Comparison of ENCODE assay signal across 29 cellular contexts in the genomic region with DNA sequence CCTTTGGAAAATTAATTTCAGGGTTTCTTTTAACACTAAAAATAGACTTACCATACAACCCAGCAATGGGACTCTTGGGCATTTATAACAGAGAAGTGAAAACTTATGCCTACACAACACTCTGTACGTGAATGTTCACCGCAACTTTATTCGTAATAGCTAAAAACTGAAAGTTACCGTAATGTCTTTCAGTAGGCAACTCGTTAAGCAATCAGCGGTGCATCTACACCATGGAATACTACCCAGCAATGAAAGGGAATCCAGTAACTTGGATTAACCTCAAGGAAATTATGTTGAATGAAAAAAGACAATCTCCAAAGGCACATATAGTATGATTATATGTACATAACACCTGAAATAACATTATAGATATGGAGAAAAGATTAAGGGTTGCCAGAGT. TPM values are rescaled to one million over a fixed set of nuclear protein-coding genes. Genes with fewer than 3 reads are reported as not detected.
DNase-seq lines count a peak whose midpoint lies in the region; ATAC-seq, FAIRE-seq and TF ChIP-seq lines count a peak whose summit lies in the region.
"Had no signal": no experiment of that assay in that cellular context is flagged by ENCODE, and none has a peak within 500 bp of the region (broad histone marks: within the 10 kb centered on the region; RNA-seq: fewer than 3 reads in every experiment).

No MANE protein-coding gene starts in this region.

- no peak overlapping the region for H4K91ac ChIP-seq in H1 (replicated peaks; ENCODE audit: insufficient read length, low read length)

- H4K8ac ChIP-seq in H1 (ENCODE audit: extremely low read depth, insufficient read depth, low read length): no peak overlapping the region

- no peak overlapping the region for H3K18ac ChIP-seq in H1 (ENCODE audit: extremely low read depth, low read length)

- H3K9me3 ChIP-seq in HepG2 (ENCODE audit: low read length) (no peaks in the 10 kb centered on the region), right lobe of liver (no peaks in the 10 kb centered on the region), H1 (ENCODE audit: insufficient read depth in 2 of 2, low read depth in 1 of 2, low read length in 1 of 2) (no peaks in the 10 kb centered on the region)
- H3K9me3 ChIP-seq: BE2C had no signal

- H2AFZ ChIP-seq in HepG2 (ENCODE audit: low read length) (no peak overlapping the region), H1 (ENCODE audit: low read length) (no peak overlapping the region)

- no peak overlapping the region for H2BK20ac ChIP-seq in H1 (ENCODE audit: low read length)

- H2BK12ac ChIP-seq in H1 (ENCODE audit: low read depth, low read length): no peak overlapping the region

- no peak overlapping the region for H3K9ac ChIP-seq in HepG2 (ENCODE audit: insufficient read depth, low read depth, low read length)
- no peak overlapping the region for H3K9ac ChIP-seq in H1 (replicated peaks in 1 of 4; ENCODE audit: extremely low read depth in 1 of 4, low read depth in 3 of 4, low read length in 3 of 4)
- H3K9ac ChIP-seq: BLaER1 had no signal

- no peak overlapping the region for H3K56ac ChIP-seq in H1 (replicated peaks; ENCODE audit: insufficient read length, low read depth, low read length)

- no TSS peak for BruUV-seq in HepG2 (replicated peaks; lab: Mats Ljungman, UMichigan)

- H3K27ac ChIP-seq in HepG2 (ENCODE audit: extremely low read length, insufficient read depth, low read length) (no peak overlapping the region), right lobe of liver (no peak overlapping the region), H1 (ENCODE audit: low read depth, low read length) (no peak overlapping the region)
- H3K27ac ChIP-seq: BLaER1 had no signal

- intact Hi-C loops in HepG2 (cut with micrococcal nuclease; ENCODE audit: unreplicated experiment) (no loop called here), right lobe of liver (cut with DNase I) (no loop called here)

- in situ Hi-C loops in HepG2 (cut with HindIII; ENCODE audit: extremely low pct_ligation_motif_present, low pct_unique_long_range_greater_than_20kb): no loop called here

- H4K20me1 ChIP-seq in HepG2 (ENCODE audit: insufficient read depth, low read length) (no peaks in the 10 kb centered on the region), H1 (replicated peaks in 1 of 2; ENCODE audit: control insufficient read depth in 1 of 2, insufficient read depth in 2 of 2, low read length in 2 of 2) (no peaks in the 10 kb centered on the region)
- H4K20me1 ChIP-seq: BLaER1 had no signal

- no peak overlapping the region for H3K4ac ChIP-seq in H1 (replicated peaks; ENCODE audit: insufficient read length, low read depth, low read length)

- H3K4me2 ChIP-seq in HepG2 (ENCODE audit: low read depth, low read length) (no peak overlapping the region), H1 (ENCODE audit: insufficient read depth in 1 of 2, low read depth in 2 of 2, low read length in 2 of 2) (no peak overlapping the region)
- H3K4me2 ChIP-seq: BLaER1 had no signal

- ATAC-seq in HepG2: no peak
- ATAC-seq in right lobe of liver: no peak
- ATAC-seq: GM12878 had no signal

- no peak overlapping the region for H4K5ac ChIP-seq in H1 (ENCODE audit: insufficient read length, low read depth, low read length)

- no peaks in the 10 kb centered on the region for H3K79me2 ChIP-seq in HepG2 (ENCODE audit: insufficient read depth, low read length)
- H3K79me2 ChIP-seq in H1 (ENCODE audit: control insufficient read depth in 1 of 2, insufficient read depth in 2 of 2, low read length in 2 of 2): no peaks in the 10 kb centered on the region

- TF ChIP-seq CTCF in HepG2 (CRISPR knock-in tag; IDR thresholded peaks at IDR 0.05): no peak
- no peak for TF ChIP-seq CTCF in right lobe of liver (IDR thresholded peaks at IDR 0.05)
- no peak for TF ChIP-seq CTCF in H1 (IDR thresholded peaks at IDR 0.05; ENCODE audit: control extremely low read depth in 1 of 3, insufficient read depth in 1 of 3, low read depth in 1 of 3, low read length in 3 of 3)

- H3K27me3 ChIP-seq in HepG2 (ENCODE audit: control insufficient read depth in 1 of 2, insufficient read depth in 2 of 2, low read length in 2 of 2) (no peaks in the 10 kb centered on the region), right lobe of liver (no peaks in the 10 kb centered on the region), H1 (replicated peaks in 1 of 4; ENCODE audit: control insufficient read depth in 3 of 4, extremely low read depth in 1 of 4, insufficient read depth in 3 of 4, low read length in 3 of 4) (no peaks in the 10 kb centered on the region)
- H3K27me3 ChIP-seq: BE2C, BLaER1 had no signal

- H2BK5ac ChIP-seq in H1 (ENCODE audit: low read depth, low read length): no peak overlapping the region

- DNase-seq in HepG2 (ENCODE audit: low spot score) (no peak), right lobe of liver (no peak), MV-4-11 (lab: John Stamatoyannopoulos, UW) (peak; percentile 29), H1 (ENCODE audit: low read depth in 1 of 2, low spot score in 2 of 2) (no peak), hippocampal formation (lab: John Stamatoyannopoulos, UW) (no peak), HuH-7 (ENCODE audit: low spot score) (no peak)
- DNase-seq in activated naive CD4-positive, alpha-beta T cell treated with anti-CD3 and anti-CD28 coated beads, Interleukin-2, amount 50 U/mL, for 16 hours: no peak
- DNase-seq: 8988T; ACHN; BE2C; C1 segment of cervical spinal cord; CD4-positive, alpha-beta memory T cell; CD4-positive, CD25-positive, alpha-beta regulatory T cell; CD8-positive, alpha-beta memory T cell; COR-L47; DMS 273 treated with DMSO at 0.1 percent for 48 hours; DMS153; DMS53; DMS79; DND-41; EL; GDM1 had no signal

- POLR2A ChIA-PET in HepG2 (lab: Yijun Ruan, JAX): no interaction called here
- POLR2A ChIA-PET in H1 (lab: Charles Lee; ENCODE audit: partially characterized antibody): no interaction called here

- TF ChIP-seq POLR2A in HepG2 (IDR thresholded peaks at IDR 0.05; ENCODE audit: insufficient read depth in 1 of 2, low read depth in 2 of 2, low read length in 2 of 2) (no peak), right lobe of liver (IDR thresholded peaks at IDR 0.05) (no peak), H1 (IDR thresholded peaks at IDR 0.05; ENCODE audit: control extremely low read depth in 1 of 2, low read depth in 2 of 2, low read length in 2 of 2) (no peak)

- no peaks in the 10 kb centered on the region for H3K36me3 ChIP-seq in HepG2 (replicated peaks in 1 of 2; ENCODE audit: control insufficient read depth in 1 of 2, insufficient read depth in 2 of 2, low read length in 2 of 2)
- no peaks in the 10 kb centered on the region for H3K36me3 ChIP-seq in right lobe of liver
- H3K36me3 ChIP-seq in H1 (ENCODE audit: control insufficient read depth in 2 of 4, insufficient read depth in 4 of 4, low read length in 3 of 4): no peaks in the 10 kb centered on the region
- H3K36me3 ChIP-seq: BE2C, BLaER1 had no signal

- no peaks in the 10 kb centered on the region for H3K23me2 ChIP-seq in H1 (ENCODE audit: low read depth, low read length)

- no peak overlapping the region for H3K14ac ChIP-seq in H1 (ENCODE audit: insufficient read length)

- H3K23ac ChIP-seq in H1 (ENCODE audit: insufficient read length): no peak overlapping the region

- FAIRE-seq in HepG2 (lab: Jason Lieb, UNC) (no peak), H1 (lab: Jason Lieb, UNC) (no peak)
- FAIRE-seq: A204.1, GM12878, GM12892, GM18507 had no signal

- H2BK15ac ChIP-seq in H1 (ENCODE audit: low read length): no peak overlapping the region

- H3K4me1 ChIP-seq in HepG2 (ENCODE audit: insufficient read depth, low read length) (no peaks in the 10 kb centered on the region), right lobe of liver (no peaks in the 10 kb centered on the region), H1 (replicated peaks in 1 of 4; ENCODE audit: control insufficient read depth in 3 of 4, insufficient read depth in 4 of 4, low read length in 3 of 4) (no peaks in the 10 kb centered on the region)

- no peak overlapping the region for H3K4me3 ChIP-seq in HepG2 (replicated peaks in 1 of 3; ENCODE audit: insufficient read depth in 1 of 3, low read depth in 2 of 3, low read length in 3 of 3)
- H3K4me3 ChIP-seq in right lobe of liver: no peak overlapping the region
- H3K4me3 ChIP-seq in H1 (ENCODE audit: extremely low read depth in 1 of 4, insufficient read depth in 2 of 4, low read depth in 3 of 4, low read length in 4 of 4): no peak overlapping the region
- H3K4me3 ChIP-seq: BLaER1, GM12878 had no signal

- H3K79me1 ChIP-seq in H1 (ENCODE audit: low read depth, low read length): no peaks in the 10 kb centered on the region

- TF ChIP-seq EP300 in HepG2 (IDR thresholded peaks at IDR 0.05; ENCODE audit: low read depth in 2 of 2, low read length in 2 of 2) (no peak), HepG2 (CRISPR knock-in tag; IDR thresholded peaks at IDR 0.05; ENCODE audit: borderline replicate concordance) (no peak), H1 (IDR thresholded peaks at IDR 0.05; ENCODE audit: borderline replicate concordance in 1 of 2, low read depth in 2 of 2, low read length in 2 of 2) (no peak)

- H2AK5ac ChIP-seq in H1 (ENCODE audit: low read depth, low read length): no peak overlapping the region

- WGBS in HepG2 (ENCODE audit: low lambda C conversion rate): 64% methylated on average over 6 of the region's 6 CpGs
- WGBS in right lobe of liver (ENCODE audit: insufficient coverage, low coverage, low lambda C conversion rate, missing lambda C conversion rate): 92% methylated on average over 6 of the region's 6 CpGs
- WGBS in H1 (ENCODE audit: extremely low coverage in 1 of 2, insufficient coverage in 1 of 2, insufficient read length in 1 of 2, insufficient replicate concordance in 2 of 2, low coverage in 1 of 2, low lambda C conversion rate in 2 of 2, missing lambda C conversion rate in 1 of 2), 2 experiments: 94% methylated on average over 6 of the region's 6 CpGs; no CpG with 5 or more reads in 1 of the 2 experiments

- no peak for TF ChIP-seq RAD21 in HepG2 (CRISPR knock-in tag; IDR thresholded peaks at IDR 0.05)
- no peak for TF ChIP-seq RAD21 in H1 (IDR thresholded peaks at IDR 0.05 in 1 of 2, conservative IDR thresholded peaks at IDR 0.05 in 1 of 2; ENCODE audit: low read depth in 2 of 2, low read length in 2 of 2)

- no peak overlapping the region for H2BK120ac ChIP-seq in H1 (replicated peaks; ENCODE audit: low read depth, low read length)

- CTCF ChIA-PET in HepG2 (lab: Yijun Ruan, JAX; ENCODE audit: low intra/inter-chr PET ratio, low total read pairs) (no interaction called here), H1 (lab: Charles Lee; ENCODE audit: partially characterized antibody) (interaction anchor here (0.8 to 0.9 kb wide), 2 partner anchors 11 kb away, joined by 3 to 4 read pairs; no protein-coding TSS in a partner anchor)

RNA-seq across cellular contexts. Expression of gene CCDC3, which starts 16.2 kb away (rescaled TPM):
- not detected in 2 replicates for total RNA-seq in HepG2 (2016; rRNA removed; fragmentation: Illumina TruSeq; extraction: Trizol)
- not detected in 2 replicates for total RNA-seq in HepG2 (2016; cell fraction: cytosol; rRNA removed; fragmentation: Illumina TruSeq; extraction: Trizol; ENCODE audit: low read depth)
- not detected in 2 replicates for total RNA-seq in HepG2 (2016; cell fraction: insoluble cytoplasmic fraction; rRNA removed; fragmentation: Illumina TruSeq; extraction: Trizol)
- total RNA-seq in HepG2 (2016; cell fraction: membrane; rRNA removed; fragmentation: Illumina TruSeq; extraction: Trizol): not detected in 2 replicates
- total RNA-seq in HepG2 (2016; cell fraction: nucleus; rRNA removed; fragmentation: Illumina TruSeq; extraction: Trizol): not detected in 2 replicates
- polyA plus RNA-seq in HepG2 (2011; rRNA removed): 0.03 TPM in 1 of 2 replicates, not detected in the other
- 0.03 TPM in 1 of 2 replicates, not detected in the other for polyA plus RNA-seq in HepG2 (2011; cell fraction: cytosol; rRNA removed)
- polyA plus RNA-seq in HepG2 (2011; cell fraction: nucleus; rRNA removed): not detected in 2 replicates
- 0.04 TPM in 1 of 2 replicates, not detected in the other for polyA plus RNA-seq in HepG2 (2012)
- not detected in 2 replicates for polyA plus RNA-seq in HepG2 (2016; cell fraction: cytosol; fragmentation: Illumina TruSeq; extraction: Trizol; ENCODE audit: low read depth)
- polyA plus RNA-seq in HepG2 (2016; cell fraction: insoluble cytoplasmic fraction; fragmentation: Illumina TruSeq; extraction: Trizol; ENCODE audit: low read depth): not detected in 2 replicates
- polyA plus RNA-seq in HepG2 (2016; cell fraction: membrane; fragmentation: Illumina TruSeq; extraction: Trizol; ENCODE audit: low read depth): not detected in 2 replicates
- polyA plus RNA-seq in HepG2 (2016; cell fraction: nucleus; fragmentation: Illumina TruSeq; extraction: Trizol; ENCODE audit: insufficient read depth, low read depth): not detected in 2 replicates
- 0.09 TPM in 1 of 2 replicates, not detected in the other for polyA minus RNA-seq in HepG2 (2011; rRNA and poly(A)+ RNA removed; ENCODE audit: low replicate concordance)
- not detected in 2 replicates for polyA minus RNA-seq in HepG2 (2011; cell fraction: cytosol; rRNA and poly(A)+ RNA removed)
- polyA minus RNA-seq in HepG2 (2011; cell fraction: nucleus; rRNA and poly(A)+ RNA removed): not detected in 2 replicates
- total RNA-seq in right lobe of liver: 10 to 100 TPM in 1 of 6 experiments, 1 to 10 TPM in 5; 3.6 to 10.2 (median 5.8) TPM
- 3.7 and 3.8 TPM in 2 replicates for total RNA-seq in H1 (2021; fragmentation: NEBNext Ultra II Directional; extraction: Animal tissue kit (Norgen Biotek cat#: 25700))
- polyA plus RNA-seq in H1 (2011; rRNA removed): 3.2 and 3.4 TPM in 2 replicates
- 3.0 TPM for polyA plus RNA-seq in H1 (2011; cell fraction: cytosol; rRNA removed)
- 2.2 TPM for polyA plus RNA-seq in H1 (2011; cell fraction: nucleus; rRNA removed)
- 2.0 to 2.3 TPM (median 2.1 TPM) in 4 replicates for polyA plus RNA-seq in H1 (2012, experiment 1 of 2)
- polyA plus RNA-seq in H1 (2012, experiment 2 of 2): 3.0 TPM
- polyA plus RNA-seq in H1 (2013, experiment 1 of 2): 1.5 TPM
- polyA plus RNA-seq in H1 (2013, experiment 2 of 2): 1.7 TPM
- 1.9 and 2.0 TPM in 2 replicates for polyA minus RNA-seq in H1 (2011; rRNA and poly(A)+ RNA removed)
- polyA minus RNA-seq in H1 (2011; cell fraction: cytosol; rRNA and poly(A)+ RNA removed): 1.7 TPM
- polyA minus RNA-seq in H1 (2011; cell fraction: nucleus; rRNA and poly(A)+ RNA removed): 1.9 TPM
- total RNA-seq: CD4-positive, alpha-beta memory T cell; CD8-positive, alpha-beta memory T cell; G401 had no signal
- polyA plus RNA-seq: CD14-positive monocyte; CD4-positive, alpha-beta memory T cell; CD4-positive, CD25-positive, alpha-beta regulatory T cell; CD8-positive, alpha-beta memory T cell; GM12878 had no signal
